ENCODE assay signal across 7 cellular contexts in the genomic region with DNA sequence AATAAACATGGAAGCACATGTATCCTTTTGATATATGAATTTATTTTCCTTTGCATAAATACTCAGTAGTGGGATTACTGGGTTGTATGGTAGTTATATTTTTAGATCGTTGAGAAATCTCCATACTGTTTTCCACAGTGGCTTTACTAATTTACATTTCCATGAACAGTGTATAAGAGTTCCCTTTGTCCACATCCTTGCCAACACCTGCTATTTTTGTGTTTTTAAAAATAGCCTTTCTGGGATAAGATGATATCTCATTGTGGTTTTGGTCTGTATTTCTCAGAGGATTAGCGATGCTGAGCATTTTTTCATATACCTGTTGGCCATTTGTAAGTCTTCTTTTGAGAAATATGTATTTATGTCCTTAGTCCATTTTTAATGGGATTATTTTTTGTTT.
"Had no signal": no experiment of that assay in that cellular context is flagged by ENCODE, and none has a peak within 500 bp of the region (broad histone marks: within the 10 kb centered on the region; RNA-seq: fewer than 3 reads in every experiment).

No MANE protein-coding gene starts in this region.

- H3K27ac ChIP-seq: GM23248, HL-60 had no signal

- DNase-seq: GM23248, GOT3, H7, HFFc6, IMR-90 had no signal

- H3K9ac ChIP-seq: GM23248 had no signal

- H2AFZ ChIP-seq: GM23248 had no signal

- H3K4me3 ChIP-seq: GM23248, HAP-1 had no signal

- H3K36me3 ChIP-seq: HAP-1 had no signal
